1 cellular context compared by ENCODE assay signal in the genomic region with DNA sequence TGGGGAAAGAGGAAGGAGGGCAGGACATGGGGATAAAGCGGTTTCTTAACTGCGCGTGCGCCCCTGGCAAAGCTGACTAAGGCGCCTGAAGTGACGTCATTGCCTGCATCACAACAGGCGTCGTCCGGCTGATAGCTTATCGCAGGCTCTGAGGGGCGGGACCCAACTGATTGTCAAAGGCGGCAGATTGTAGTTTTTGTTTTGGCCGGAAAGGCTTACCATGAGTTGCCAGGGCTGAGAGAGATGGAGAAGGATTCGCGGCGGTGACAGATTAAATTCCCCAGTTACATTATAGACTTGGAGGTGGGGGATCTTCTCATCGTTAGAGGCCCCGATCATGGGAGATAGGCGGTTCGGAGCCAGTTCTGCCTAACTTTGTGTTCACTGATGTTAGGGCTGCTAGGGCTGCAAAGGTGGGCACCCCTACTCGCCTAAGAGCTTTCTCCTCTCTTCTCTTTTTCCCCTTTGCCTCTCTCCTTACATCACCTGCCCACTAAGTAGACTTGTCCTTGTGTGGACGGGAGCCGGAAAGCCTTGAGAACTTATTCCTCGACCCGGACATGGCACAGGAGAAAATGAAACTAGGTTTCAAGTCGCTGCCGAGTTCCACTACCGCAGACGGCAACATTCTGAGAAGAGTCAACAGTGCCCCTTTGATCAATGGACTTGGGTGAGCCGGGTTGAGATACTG.
TF ChIP-seq lines count a peak whose summit lies in the region.

No MANE protein-coding gene starts in this region.

TF ChIP-seq in K562, 482 proteins besides CTCF, POLR2A, EP300 and RAD21 (continued from another document and continues in another):
- TF ChIP-seq NBN (IDR thresholded peaks at IDR 0.05; ENCODE audit: low read depth) (peak; percentile 84), ZNF143 (CRISPR knock-in tag; IDR thresholded peaks at IDR 0.05) (no peak), MTA1 (IDR thresholded peaks at IDR 0.05; ENCODE audit: borderline replicate concordance) (peak; percentile 96), TCF3 (CRISPR knock-in tag; IDR thresholded peaks at IDR 0.05) (peak; percentile 37; the same call in 1 of the 2 replicates), ELF1 (tag; IDR thresholded peaks at IDR 0.05) (no peak), ZBED1 (IDR thresholded peaks at IDR 0.05) (no peak), RBFOX2 (IDR thresholded peaks at IDR 0.05; ENCODE audit: low read depth, low read length) (peak; percentile 65), ZKSCAN1 (IDR thresholded peaks at IDR 0.05; ENCODE audit: low read depth, low read length) (no peak), RBBP5 (IDR thresholded peaks at IDR 0.05; ENCODE audit: borderline replicate concordance, insufficient read depth, low read length, poor library complexity, severe bottlenecking) (peak; percentile 64), GATA2 (CRISPR knock-in tag; IDR thresholded peaks at IDR 0.05) (peak; percentile 61; the same call in 1 of the 2 replicates), NCOA2 (IDR thresholded peaks at IDR 0.05; ENCODE audit: partially characterized antibody in 2 of 2) (no peak), TBL1XR1 (IDR thresholded peaks at IDR 0.05; ENCODE audit: low read length in 2 of 2) (peak in 1 of 2 experiments; percentile 89; a peak in 2 of 4 replicates), RAD51 (IDR thresholded peaks at IDR 0.05; ENCODE audit: borderline replicate concordance, low read depth) (no peak), PHF8 (IDR thresholded peaks at IDR 0.05; ENCODE audit: borderline replicate concordance, low read length) (peak; percentile 57; the same call in 1 of the 2 replicates), DPF2 (IDR thresholded peaks at IDR 0.05) (peak; percentile 67), EP400 (IDR thresholded peaks at IDR 0.05) (peak; percentile 39; the same call in 1 of the 2 replicates), RBM25 (IDR thresholded peaks at IDR 0.05; ENCODE audit: low read depth, low read length, severe bottlenecking) (no peak), SP1 (CRISPR knock-in tag; IDR thresholded peaks at IDR 0.05) (peak; percentile 83), ZNF24 (IDR thresholded peaks at IDR 0.05) (no peak), GATAD2B (IDR thresholded peaks at IDR 0.05; ENCODE audit: borderline replicate concordance) (no peak), STAT5B (CRISPR knock-in tag; IDR thresholded peaks at IDR 0.05) (no peak), FOS (IDR thresholded peaks at IDR 0.05; ENCODE audit: extremely low read depth, insufficient read length) (no peak), SRSF3 (IDR thresholded peaks at IDR 0.05; ENCODE audit: insufficient read depth, low read length) (no peak), SMAD1 (IDR thresholded peaks at IDR 0.05; ENCODE audit: low read depth, low read length, partially characterized antibody) (no peak), ZNF253 (CRISPR knock-in tag; conservative IDR thresholded peaks at IDR 0.05) (no peak), NONO (IDR thresholded peaks at IDR 0.05; ENCODE audit: low read depth in 2 of 2, low read length in 1 of 2) (no peak), POLR2G (IDR thresholded peaks at IDR 0.05; ENCODE audit: low read depth, low read length) (0 out of 2 replicates have a peak, but pooled peaks have one; percentile 16), TBP (optimal IDR thresholded peaks at IDR 0.05; ENCODE audit: low read depth, low read length) (peak; percentile 20), NFATC3 (IDR thresholded peaks at IDR 0.05) (no peak), KLF1 (tag; IDR thresholded peaks at IDR 0.05) (peak; percentile 57; the same call in 1 of the 2 replicates), ZNF431 (CRISPR knock-in tag; IDR thresholded peaks at IDR 0.05) (no peak), HNRNPK (IDR thresholded peaks at IDR 0.05; ENCODE audit: low read depth, low read length, poor library complexity, severe bottlenecking) (no peak)
- TF ChIP-seq, protein P1, sequence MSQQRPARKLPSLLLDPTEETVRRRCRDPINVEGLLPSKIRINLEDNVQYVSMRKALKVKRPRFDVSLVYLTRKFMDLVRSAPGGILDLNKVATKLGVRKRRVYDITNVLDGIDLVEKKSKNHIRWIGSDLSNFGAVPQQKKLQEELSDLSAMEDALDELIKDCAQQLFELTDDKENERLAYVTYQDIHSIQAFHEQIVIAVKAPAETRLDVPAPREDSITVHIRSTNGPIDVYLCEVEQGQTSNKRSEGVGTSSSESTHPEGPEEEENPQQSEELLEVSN (IDR thresholded peaks at IDR 0.05; ENCODE audit: borderline replicate concordance in 1 of 2, extremely low read depth in 1 of 2, insufficient read depth in 1 of 2, insufficient read length in 1 of 2, low read depth in 1 of 2, low read length in 1 of 2, poor library complexity in 1 of 2, severe bottlenecking in 1 of 2), result peak in 1 of 2 experiments; percentile 22
- TF ChIP-seq, protein P2, sequence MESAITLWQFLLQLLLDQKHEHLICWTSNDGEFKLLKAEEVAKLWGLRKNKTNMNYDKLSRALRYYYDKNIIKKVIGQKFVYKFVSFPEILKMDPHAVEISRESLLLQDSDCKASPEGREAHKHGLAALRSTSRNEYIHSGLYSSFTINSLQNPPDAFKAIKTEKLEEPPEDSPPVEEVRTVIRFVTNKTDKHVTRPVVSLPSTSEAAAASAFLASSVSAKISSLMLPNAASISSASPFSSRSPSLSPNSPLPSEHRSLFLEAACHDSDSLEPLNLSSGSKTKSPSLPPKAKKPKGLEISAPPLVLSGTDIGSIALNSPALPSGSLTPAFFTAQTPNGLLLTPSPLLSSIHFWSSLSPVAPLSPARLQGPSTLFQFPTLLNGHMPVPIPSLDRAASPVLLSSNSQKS (CRISPR knock-in tag; IDR thresholded peaks at IDR 0.05), result no peak
- TF ChIP-seq, protein P3, sequence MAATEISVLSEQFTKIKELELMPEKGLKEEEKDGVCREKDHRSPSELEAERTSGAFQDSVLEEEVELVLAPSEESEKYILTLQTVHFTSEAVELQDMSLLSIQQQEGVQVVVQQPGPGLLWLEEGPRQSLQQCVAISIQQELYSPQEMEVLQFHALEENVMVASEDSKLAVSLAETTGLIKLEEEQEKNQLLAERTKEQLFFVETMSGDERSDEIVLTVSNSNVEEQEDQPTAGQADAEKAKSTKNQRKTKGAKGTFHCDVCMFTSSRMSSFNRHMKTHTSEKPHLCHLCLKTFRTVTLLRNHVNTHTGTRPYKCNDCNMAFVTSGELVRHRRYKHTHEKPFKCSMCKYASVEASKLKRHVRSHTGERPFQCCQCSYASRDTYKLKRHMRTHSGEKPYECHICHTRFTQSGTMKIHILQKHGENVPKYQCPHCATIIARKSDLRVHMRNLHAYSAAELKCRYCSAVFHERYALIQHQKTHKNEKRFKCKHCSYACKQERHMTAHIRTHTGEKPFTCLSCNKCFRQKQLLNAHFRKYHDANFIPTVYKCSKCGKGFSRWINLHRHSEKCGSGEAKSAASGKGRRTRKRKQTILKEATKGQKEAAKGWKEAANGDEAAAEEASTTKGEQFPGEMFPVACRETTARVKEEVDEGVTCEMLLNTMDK (IDR thresholded peaks at IDR 0.05; ENCODE audit: borderline replicate concordance, insufficient read depth, low read depth, low read length, poor library complexity, severe bottlenecking), result no peak
- TF ChIP-seq, protein P4, sequence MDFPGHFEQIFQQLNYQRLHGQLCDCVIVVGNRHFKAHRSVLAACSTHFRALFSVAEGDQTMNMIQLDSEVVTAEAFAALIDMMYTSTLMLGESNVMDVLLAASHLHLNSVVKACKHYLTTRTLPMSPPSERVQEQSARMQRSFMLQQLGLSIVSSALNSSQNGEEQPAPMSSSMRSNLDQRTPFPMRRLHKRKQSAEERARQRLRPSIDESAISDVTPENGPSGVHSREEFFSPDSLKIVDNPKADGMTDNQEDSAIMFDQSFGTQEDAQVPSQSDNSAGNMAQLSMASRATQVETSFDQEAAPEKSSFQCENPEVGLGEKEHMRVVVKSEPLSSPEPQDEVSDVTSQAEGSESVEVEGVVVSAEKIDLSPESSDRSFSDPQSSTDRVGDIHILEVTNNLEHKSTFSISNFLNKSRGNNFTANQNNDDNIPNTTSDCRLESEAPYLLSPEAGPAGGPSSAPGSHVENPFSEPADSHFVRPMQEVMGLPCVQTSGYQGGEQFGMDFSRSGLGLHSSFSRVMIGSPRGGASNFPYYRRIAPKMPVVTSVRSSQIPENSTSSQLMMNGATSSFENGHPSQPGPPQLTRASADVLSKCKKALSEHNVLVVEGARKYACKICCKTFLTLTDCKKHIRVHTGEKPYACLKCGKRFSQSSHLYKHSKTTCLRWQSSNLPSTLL (IDR thresholded peaks at IDR 0.05), result no peak
- TF ChIP-seq, protein P5, sequence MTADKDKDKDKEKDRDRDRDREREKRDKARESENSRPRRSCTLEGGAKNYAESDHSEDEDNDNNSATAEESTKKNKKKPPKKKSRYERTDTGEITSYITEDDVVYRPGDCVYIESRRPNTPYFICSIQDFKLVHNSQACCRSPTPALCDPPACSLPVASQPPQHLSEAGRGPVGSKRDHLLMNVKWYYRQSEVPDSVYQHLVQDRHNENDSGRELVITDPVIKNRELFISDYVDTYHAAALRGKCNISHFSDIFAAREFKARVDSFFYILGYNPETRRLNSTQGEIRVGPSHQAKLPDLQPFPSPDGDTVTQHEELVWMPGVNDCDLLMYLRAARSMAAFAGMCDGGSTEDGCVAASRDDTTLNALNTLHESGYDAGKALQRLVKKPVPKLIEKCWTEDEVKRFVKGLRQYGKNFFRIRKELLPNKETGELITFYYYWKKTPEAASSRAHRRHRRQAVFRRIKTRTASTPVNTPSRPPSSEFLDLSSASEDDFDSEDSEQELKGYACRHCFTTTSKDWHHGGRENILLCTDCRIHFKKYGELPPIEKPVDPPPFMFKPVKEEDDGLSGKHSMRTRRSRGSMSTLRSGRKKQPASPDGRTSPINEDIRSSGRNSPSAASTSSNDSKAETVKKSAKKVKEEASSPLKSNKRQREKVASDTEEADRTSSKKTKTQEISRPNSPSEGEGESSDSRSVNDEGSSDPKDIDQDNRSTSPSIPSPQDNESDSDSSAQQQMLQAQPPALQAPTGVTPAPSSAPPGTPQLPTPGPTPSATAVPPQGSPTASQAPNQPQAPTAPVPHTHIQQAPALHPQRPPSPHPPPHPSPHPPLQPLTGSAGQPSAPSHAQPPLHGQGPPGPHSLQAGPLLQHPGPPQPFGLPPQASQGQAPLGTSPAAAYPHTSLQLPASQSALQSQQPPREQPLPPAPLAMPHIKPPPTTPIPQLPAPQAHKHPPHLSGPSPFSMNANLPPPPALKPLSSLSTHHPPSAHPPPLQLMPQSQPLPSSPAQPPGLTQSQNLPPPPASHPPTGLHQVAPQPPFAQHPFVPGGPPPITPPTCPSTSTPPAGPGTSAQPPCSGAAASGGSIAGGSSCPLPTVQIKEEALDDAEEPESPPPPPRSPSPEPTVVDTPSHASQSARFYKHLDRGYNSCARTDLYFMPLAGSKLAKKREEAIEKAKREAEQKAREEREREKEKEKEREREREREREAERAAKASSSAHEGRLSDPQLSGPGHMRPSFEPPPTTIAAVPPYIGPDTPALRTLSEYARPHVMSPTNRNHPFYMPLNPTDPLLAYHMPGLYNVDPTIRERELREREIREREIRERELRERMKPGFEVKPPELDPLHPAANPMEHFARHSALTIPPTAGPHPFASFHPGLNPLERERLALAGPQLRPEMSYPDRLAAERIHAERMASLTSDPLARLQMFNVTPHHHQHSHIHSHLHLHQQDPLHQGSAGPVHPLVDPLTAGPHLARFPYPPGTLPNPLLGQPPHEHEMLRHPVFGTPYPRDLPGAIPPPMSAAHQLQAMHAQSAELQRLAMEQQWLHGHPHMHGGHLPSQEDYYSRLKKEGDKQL (CRISPR knock-in tag; IDR thresholded peaks at IDR 0.05; ENCODE audit: borderline replicate concordance), result no peak
- TF ChIP-seq, protein P6, sequence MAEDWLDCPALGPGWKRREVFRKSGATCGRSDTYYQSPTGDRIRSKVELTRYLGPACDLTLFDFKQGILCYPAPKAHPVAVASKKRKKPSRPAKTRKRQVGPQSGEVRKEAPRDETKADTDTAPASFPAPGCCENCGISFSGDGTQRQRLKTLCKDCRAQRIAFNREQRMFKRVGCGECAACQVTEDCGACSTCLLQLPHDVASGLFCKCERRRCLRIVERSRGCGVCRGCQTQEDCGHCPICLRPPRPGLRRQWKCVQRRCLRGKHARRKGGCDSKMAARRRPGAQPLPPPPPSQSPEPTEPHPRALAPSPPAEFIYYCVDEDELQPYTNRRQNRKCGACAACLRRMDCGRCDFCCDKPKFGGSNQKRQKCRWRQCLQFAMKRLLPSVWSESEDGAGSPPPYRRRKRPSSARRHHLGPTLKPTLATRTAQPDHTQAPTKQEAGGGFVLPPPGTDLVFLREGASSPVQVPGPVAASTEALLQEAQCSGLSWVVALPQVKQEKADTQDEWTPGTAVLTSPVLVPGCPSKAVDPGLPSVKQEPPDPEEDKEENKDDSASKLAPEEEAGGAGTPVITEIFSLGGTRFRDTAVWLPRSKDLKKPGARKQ (CRISPR knock-in tag; IDR thresholded peaks at IDR 0.05), result no peak
- TF ChIP-seq, protein P7, sequence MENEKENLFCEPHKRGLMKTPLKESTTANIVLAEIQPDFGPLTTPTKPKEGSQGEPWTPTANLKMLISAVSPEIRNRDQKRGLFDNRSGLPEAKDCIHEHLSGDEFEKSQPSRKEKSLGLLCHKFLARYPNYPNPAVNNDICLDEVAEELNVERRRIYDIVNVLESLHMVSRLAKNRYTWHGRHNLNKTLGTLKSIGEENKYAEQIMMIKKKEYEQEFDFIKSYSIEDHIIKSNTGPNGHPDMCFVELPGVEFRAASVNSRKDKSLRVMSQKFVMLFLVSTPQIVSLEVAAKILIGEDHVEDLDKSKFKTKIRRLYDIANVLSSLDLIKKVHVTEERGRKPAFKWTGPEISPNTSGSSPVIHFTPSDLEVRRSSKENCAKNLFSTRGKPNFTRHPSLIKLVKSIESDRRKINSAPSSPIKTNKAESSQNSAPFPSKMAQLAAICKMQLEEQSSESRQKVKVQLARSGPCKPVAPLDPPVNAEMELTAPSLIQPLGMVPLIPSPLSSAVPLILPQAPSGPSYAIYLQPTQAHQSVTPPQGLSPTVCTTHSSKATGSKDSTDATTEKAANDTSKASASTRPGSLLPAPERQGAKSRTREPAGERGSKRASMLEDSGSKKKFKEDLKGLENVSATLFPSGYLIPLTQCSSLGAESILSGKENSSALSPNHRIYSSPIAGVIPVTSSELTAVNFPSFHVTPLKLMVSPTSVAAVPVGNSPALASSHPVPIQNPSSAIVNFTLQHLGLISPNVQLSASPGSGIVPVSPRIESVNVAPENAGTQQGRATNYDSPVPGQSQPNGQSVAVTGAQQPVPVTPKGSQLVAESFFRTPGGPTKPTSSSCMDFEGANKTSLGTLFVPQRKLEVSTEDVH (IDR thresholded peaks at IDR 0.05; ENCODE audit: low read depth, partially characterized antibody), result peak; percentile 63
- TF ChIP-seq, protein P8, sequence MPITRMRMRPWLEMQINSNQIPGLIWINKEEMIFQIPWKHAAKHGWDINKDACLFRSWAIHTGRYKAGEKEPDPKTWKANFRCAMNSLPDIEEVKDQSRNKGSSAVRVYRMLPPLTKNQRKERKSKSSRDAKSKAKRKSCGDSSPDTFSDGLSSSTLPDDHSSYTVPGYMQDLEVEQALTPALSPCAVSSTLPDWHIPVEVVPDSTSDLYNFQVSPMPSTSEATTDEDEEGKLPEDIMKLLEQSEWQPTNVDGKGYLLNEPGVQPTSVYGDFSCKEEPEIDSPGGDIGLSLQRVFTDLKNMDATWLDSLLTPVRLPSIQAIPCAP (CRISPR knock-in tag; IDR thresholded peaks at IDR 0.05; ENCODE audit: borderline replicate concordance), result no peak
- TF ChIP-seq, protein P9, sequence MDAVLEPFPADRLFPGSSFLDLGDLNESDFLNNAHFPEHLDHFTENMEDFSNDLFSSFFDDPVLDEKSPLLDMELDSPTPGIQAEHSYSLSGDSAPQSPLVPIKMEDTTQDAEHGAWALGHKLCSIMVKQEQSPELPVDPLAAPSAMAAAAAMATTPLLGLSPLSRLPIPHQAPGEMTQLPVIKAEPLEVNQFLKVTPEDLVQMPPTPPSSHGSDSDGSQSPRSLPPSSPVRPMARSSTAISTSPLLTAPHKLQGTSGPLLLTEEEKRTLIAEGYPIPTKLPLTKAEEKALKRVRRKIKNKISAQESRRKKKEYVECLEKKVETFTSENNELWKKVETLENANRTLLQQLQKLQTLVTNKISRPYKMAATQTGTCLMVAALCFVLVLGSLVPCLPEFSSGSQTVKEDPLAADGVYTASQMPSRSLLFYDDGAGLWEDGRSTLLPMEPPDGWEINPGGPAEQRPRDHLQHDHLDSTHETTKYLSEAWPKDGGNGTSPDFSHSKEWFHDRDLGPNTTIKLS (IDR thresholded peaks at IDR 0.05; ENCODE audit: borderline replicate concordance, low read depth), result no peak; the same call in 1 of the 2 replicates
